19 cellular contexts compared by ENCODE assay signal in genomic region chr4:39660045-39660444, GRCh38.
"Had no signal": no experiment of that assay in that cellular context is flagged by ENCODE, and none has a peak within 500 bp of the region (broad histone marks: within the 10 kb centered on the region; RNA-seq: fewer than 3 reads in every experiment).

No MANE protein-coding gene starts in this region.

- ATAC-seq: activated CD8-positive, alpha-beta T cell treated with anti-CD3 and anti-CD28 coated beads, Interleukin-2, amount 10 ng/mL, durations not matched to agents 7 days and 5 days; activated naive CD8-positive, alpha-beta T cell treated with anti-CD3 and anti-CD28 coated beads, Interleukin-2, amount 50 U/mL, for 24 hours; activated T-cell treated with anti-CD3 and anti-CD28 coated beads, Interleukin-2, amount 50 U/mL, for 4 hours; natural killer cell treated with Interleukin-12 subunit alpha and Interleukin-12 subunit beta and Interleukin-15 and Interleukin-18, amount 100 ng/mL, for 72 hours; stimulated activated naive CD8-positive, alpha-beta T cell treated with anti-CD3 and anti-CD28 coated beads, Interleukin-15, Interleukin-2, amounts not matched to agents 100 U/mL and 50 U/mL, for 24 hours; T-cell had no signal

- H3K4me3 ChIP-seq: ascending aorta, tibial artery, uterus had no signal

- H3K9me3 ChIP-seq: ascending aorta, tibial artery, uterus had no signal

- H3K27me3 ChIP-seq: ascending aorta, tibial artery, uterus had no signal

- H3K36me3 ChIP-seq: ascending aorta, tibial artery, uterus had no signal

- H3K27ac Mint-ChIP-seq: activated CD4-positive, alpha-beta T cell treated with anti-CD3 and anti-CD28 coated beads, Interleukin-2, amount 10 ng/mL, durations not matched to agents 7 days and 5 days; activated CD8-positive, alpha-beta T cell treated with anti-CD3 and anti-CD28 coated beads, Interleukin-2, amount 10 ng/mL, durations not matched to agents 7 days and 5 days; activated naive CD4-positive, alpha-beta T cell treated with anti-CD3 and anti-CD28 coated beads, Interleukin-2, amount 10 ng/mL, durations not matched to agents 7 days and 5 days; activated naive CD8-positive, alpha-beta T cell treated with anti-CD3 and anti-CD28 coated beads, Interleukin-2, amount 50 U/mL, for 24 hours; natural killer cell treated with Interleukin-12 subunit alpha and Interleukin-12 subunit beta and Interleukin-15 and Interleukin-18, amount 100 ng/mL, for 72 hours; T-cell had no signal

- H3K9me3 Mint-ChIP-seq: activated CD4-positive, alpha-beta T cell treated with anti-CD3 and anti-CD28 coated beads, Interleukin-2, amount 10 ng/mL, durations not matched to agents 7 days and 5 days; activated naive CD4-positive, alpha-beta T cell treated with anti-CD3 and anti-CD28 coated beads, Interleukin-2, amount 10 ng/mL, durations not matched to agents 7 days and 5 days; activated naive CD8-positive, alpha-beta T cell treated with anti-CD3 and anti-CD28 coated beads, Interleukin-2, amount 50 U/mL, for 24 hours; activated T-cell treated with anti-CD3 and anti-CD28 coated beads, Interleukin-2, amount 50 U/mL, for 4 hours; natural killer cell treated with Interleukin-12 subunit alpha and Interleukin-12 subunit beta and Interleukin-15 and Interleukin-18, amount 100 ng/mL, for 72 hours; T-cell had no signal

- H3K4me1 ChIP-seq: ascending aorta, tibial artery, uterus had no signal

- DNase-seq: activated CD4-positive, alpha-beta T cell treated with anti-CD3 and anti-CD28 coated beads, Interleukin-2, amount 10 ng/mL, durations not matched to agents 7 days and 5 days; activated CD8-positive, alpha-beta T cell treated with anti-CD3 and anti-CD28 coated beads, Interleukin-2, amount 10 ng/mL, durations not matched to agents 7 days and 5 days; activated effector memory CD4-positive, alpha-beta T cell treated with Interleukin-2 at 50 U/mL for 16 hours; activated naive CD4-positive, alpha-beta T cell treated with anti-CD3 and anti-CD28 coated beads, Interleukin-2, amount 10 ng/mL, durations not matched to agents 7 days and 5 days; activated naive CD8-positive, alpha-beta T cell treated with anti-CD3 and anti-CD28 coated beads, Interleukin-2, amount 50 U/mL, for 24 hours; activated T-cell treated with anti-CD3 and anti-CD28 coated beads, Interleukin-2, amount 50 U/mL, for 4 hours; cerebellar nuclear complex; cortex of kidney; stimulated activated CD4-positive, alpha-beta T cell treated with anti-CD3 and anti-CD28 coated beads, Interleukin-12 subunit alpha, Interleukin-12 subunit beta, amount 100 ng/mL, for 4 hours; stimulated activated CD4-positive, alpha-beta T cell treated with anti-CD3 and anti-CD28 coated beads, Interleukin-1b, Interleukin-23, amount 100 ng/mL, for 48 hours; stimulated activated CD8-positive, alpha-beta memory T cell treated with anti-CD3 and anti-CD28 coated beads, Interleukin-4, amount 100 ng/mL, for 48 hours; stimulated activated naive CD8-positive, alpha-beta T cell treated with anti-CD3 and anti-CD28 coated beads, Interleukin-15, Interleukin-2, amounts not matched to agents 100 U/mL and 50 U/mL, for 24 hours; substantia nigra; T-cell; T-helper 9 cell; tibial artery; uterus had no signal

- H3K27me3 Mint-ChIP-seq: activated CD4-positive, alpha-beta T cell treated with anti-CD3 and anti-CD28 coated beads, Interleukin-2, amount 10 ng/mL, durations not matched to agents 7 days and 5 days; activated naive CD4-positive, alpha-beta T cell treated with anti-CD3 and anti-CD28 coated beads, Interleukin-2, amount 10 ng/mL, durations not matched to agents 7 days and 5 days; activated naive CD8-positive, alpha-beta T cell treated with anti-CD3 and anti-CD28 coated beads, Interleukin-2, amount 50 U/mL, for 24 hours; T-cell had no signal

- H3K4me1 Mint-ChIP-seq: T-cell had no signal

- H3K36me3 Mint-ChIP-seq: activated naive CD4-positive, alpha-beta T cell treated with anti-CD3 and anti-CD28 coated beads, Interleukin-2, amount 10 ng/mL, durations not matched to agents 7 days and 5 days; natural killer cell treated with Interleukin-12 subunit alpha and Interleukin-12 subunit beta and Interleukin-15 and Interleukin-18, amount 100 ng/mL, for 72 hours; T-cell had no signal

- H3K4me3 Mint-ChIP-seq: activated CD4-positive, alpha-beta T cell treated with anti-CD3 and anti-CD28 coated beads, Interleukin-2, amount 10 ng/mL, durations not matched to agents 7 days and 5 days; activated CD8-positive, alpha-beta T cell treated with anti-CD3 and anti-CD28 coated beads, Interleukin-2, amount 10 ng/mL, durations not matched to agents 7 days and 5 days; activated naive CD4-positive, alpha-beta T cell treated with anti-CD3 and anti-CD28 coated beads, Interleukin-2, amount 10 ng/mL, durations not matched to agents 7 days and 5 days; activated naive CD8-positive, alpha-beta T cell treated with anti-CD3 and anti-CD28 coated beads, Interleukin-2, amount 50 U/mL, for 24 hours; activated T-cell treated with anti-CD3 and anti-CD28 coated beads, Interleukin-2, amount 50 U/mL, for 4 hours; natural killer cell treated with Interleukin-12 subunit alpha and Interleukin-12 subunit beta and Interleukin-15 and Interleukin-18, amount 100 ng/mL, for 72 hours; T-cell had no signal

- H3K27ac ChIP-seq: ascending aorta, tibial artery, uterus had no signal
